Comparison of ENCODE assay signal across 2 cellular contexts in genomic region chr1:44002606-44003157, GRCh38.
TF ChIP-seq lines count a peak whose summit lies in the region.

No MANE protein-coding gene starts in this region.

TF ChIP-seq in SK-N-SH, 30 proteins besides CTCF, POLR2A, EP300 and RAD21 (continued from another document):
- TF ChIP-seq PBX3 (IDR thresholded peaks at IDR 0.05) (no peak), NRF1 (IDR thresholded peaks at IDR 0.05; ENCODE audit: low read depth, low read length) (no peak), RXRA (IDR thresholded peaks at IDR 0.05; ENCODE audit: borderline replicate concordance, low read depth) (no peak), TAF1 (IDR thresholded peaks at IDR 0.05; ENCODE audit: borderline replicate concordance, low read depth, low read length) (no peak), EZH2phosphoT487 (IDR thresholded peaks at IDR 0.05; ENCODE audit: borderline replicate concordance, low read depth) (no peak), POLR2AphosphoS5 (IDR thresholded peaks at IDR 0.05; ENCODE audit: low read depth, low read length) (no peak), NFIC (IDR thresholded peaks at IDR 0.05; ENCODE audit: borderline replicate concordance) (no peak), USF1 (IDR thresholded peaks at IDR 0.05; ENCODE audit: borderline replicate concordance, low read depth) (no peak), JUND (IDR thresholded peaks at IDR 0.05) (no peak)

TF ChIP-seq in SK-N-SH treated with all-trans-retinoic acid at 6 μM for 48 hours, 23 proteins besides CTCF, POLR2A, EP300 and RAD21 (continued from another document):
- TF ChIP-seq PATZ1 (CRISPR knock-in tag; IDR thresholded peaks at IDR 0.05; ENCODE audit: borderline replicate concordance) (no peak), POU6F1 (CRISPR knock-in tag; IDR thresholded peaks at IDR 0.05; ENCODE audit: borderline replicate concordance, low read depth) (no peak), ZNF8 (CRISPR knock-in tag; IDR thresholded peaks at IDR 0.05) (no peak), ISL1 (CRISPR knock-in tag; IDR thresholded peaks at IDR 0.05) (no peak), ZC3H10 (CRISPR knock-in tag; IDR thresholded peaks at IDR 0.05) (no peak), SNAI2 (CRISPR knock-in tag; IDR thresholded peaks at IDR 0.05) (no peak), RARB (CRISPR knock-in tag; IDR thresholded peaks at IDR 0.05) (no peak), OSR1 (CRISPR knock-in tag; IDR thresholded peaks at IDR 0.05) (no peak), ZNF70 (CRISPR knock-in tag; IDR thresholded peaks at IDR 0.05) (no peak), CSDC2 (CRISPR knock-in tag; IDR thresholded peaks at IDR 0.05) (no peak), GLIS3 (CRISPR knock-in tag; IDR thresholded peaks at IDR 0.05) (no peak), ARNTL (CRISPR knock-in tag; IDR thresholded peaks at IDR 0.05; ENCODE audit: borderline replicate concordance, low read depth) (no peak), PPARA (CRISPR knock-in tag; IDR thresholded peaks at IDR 0.05; ENCODE audit: borderline replicate concordance) (no peak), TCF4 (CRISPR knock-in tag; IDR thresholded peaks at IDR 0.05; ENCODE audit: borderline replicate concordance) (no peak), ZNF565 (CRISPR knock-in tag; conservative IDR thresholded peaks at IDR 0.05; ENCODE audit: low read depth) (no peak), CREB5 (CRISPR knock-in tag; IDR thresholded peaks at IDR 0.05; ENCODE audit: low read depth) (no peak)
TF ChIP-seq in SK-N-SH treated with all-trans-retinoic acid at 6 μM for 48 hours: peak in this region for 0.
